ENCODE assay signal across 14 cellular contexts in the genomic region with DNA sequence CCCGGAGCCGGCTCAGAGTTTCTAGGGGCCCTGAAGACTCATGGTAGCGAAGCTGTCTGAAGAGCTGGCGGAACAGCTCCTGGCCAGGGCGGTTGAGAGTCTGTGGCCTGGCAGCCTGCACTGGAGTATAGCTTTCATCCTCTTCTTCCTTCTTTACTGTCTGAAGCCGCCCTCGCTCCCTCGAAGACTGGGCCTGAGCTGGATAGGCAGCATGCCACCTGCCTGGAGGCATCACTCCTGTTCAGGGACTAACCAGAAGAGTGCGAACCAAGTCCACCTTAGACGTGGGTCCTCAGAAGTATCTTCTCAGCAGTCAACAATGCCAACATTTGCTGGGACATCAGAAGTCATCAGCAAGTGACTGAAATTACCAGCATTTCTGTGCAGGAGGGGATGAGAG. TPM values are rescaled to one million over a fixed set of nuclear protein-coding genes. Genes with fewer than 3 reads are reported as not detected.
DNase-seq lines count a peak whose midpoint lies in the region; ATAC-seq lines count a peak whose summit lies in the region.
"Had no signal": no experiment of that assay in that cellular context is flagged by ENCODE, and none has a peak within 500 bp of the region (broad histone marks: within the 10 kb centered on the region; RNA-seq: fewer than 3 reads in every experiment).

No MANE protein-coding gene starts in this region.

- H3K9me3 Mint-ChIP-seq in activated naive CD4-positive, alpha-beta T cell treated with anti-CD3 and anti-CD28 coated beads, Interleukin-2, amount 50 U/mL, for 72 hours = peaks cover 4 to 13% of the 10 kb centered on the region in 2 donors
- H3K9me3 Mint-ChIP-seq in stimulated activated effector memory CD8-positive, alpha-beta T cell treated with anti-CD3 and anti-CD28 coated beads, Interleukin-12 subunit alpha, Interleukin-12 subunit beta, amount 100 ng/mL, for 72 hours = no peaks in the 10 kb centered on the region

- H3K27ac Mint-ChIP-seq in activated naive CD4-positive, alpha-beta T cell treated with anti-CD3 and anti-CD28 coated beads, Interleukin-2, amount 50 U/mL, for 72 hours = peak overlapping the region; percentile 30 to 58
- peak overlapping the region; percentile 48 for H3K27ac Mint-ChIP-seq in stimulated activated effector memory CD8-positive, alpha-beta T cell treated with anti-CD3 and anti-CD28 coated beads, Interleukin-12 subunit alpha, Interleukin-12 subunit beta, amount 100 ng/mL, for 72 hours
- H3K27ac Mint-ChIP-seq: B cell; CD4-positive, alpha-beta T cell had no signal

- ATAC-seq in activated naive CD4-positive, alpha-beta T cell treated with anti-CD3 and anti-CD28 coated beads, Interleukin-2, amount 50 U/mL, for 72 hours = no peak
- no peak for ATAC-seq in left lobe of liver
- ATAC-seq in stimulated activated effector memory CD8-positive, alpha-beta T cell treated with anti-CD3 and anti-CD28 coated beads, Interleukin-12 subunit alpha, Interleukin-12 subunit beta, amount 100 ng/mL, for 72 hours = no peak
- ATAC-seq in HG03342 (IDR thresholded peaks at IDR 0.05; ENCODE audit: unreplicated experiment) = no peak

- H3K36me3 Mint-ChIP-seq in activated naive CD4-positive, alpha-beta T cell treated with anti-CD3 and anti-CD28 coated beads, Interleukin-2, amount 50 U/mL, for 72 hours = peaks cover 36 to 56% of the 10 kb centered on the region in 2 donors
- H3K36me3 Mint-ChIP-seq in stimulated activated effector memory CD8-positive, alpha-beta T cell treated with anti-CD3 and anti-CD28 coated beads, Interleukin-12 subunit alpha, Interleukin-12 subunit beta, amount 100 ng/mL, for 72 hours = peaks cover 73% of the 10 kb centered on the region

- peaks cover 6% of the 10 kb centered on the region for H3K4me1 Mint-ChIP-seq in stimulated activated effector memory CD8-positive, alpha-beta T cell treated with anti-CD3 and anti-CD28 coated beads, Interleukin-12 subunit alpha, Interleukin-12 subunit beta, amount 100 ng/mL, for 72 hours
- H3K4me1 Mint-ChIP-seq: B cell had no signal

- no peak for DNase-seq in activated naive CD4-positive, alpha-beta T cell treated with anti-CD3 and anti-CD28 coated beads, Interleukin-2, amount 50 U/mL, for 72 hours (ENCODE audit: low spot score in 2 of 2)
- no peak for DNase-seq in activated naive CD4-positive, alpha-beta T cell (lab: John Stamatoyannopoulos, UW)
- DNase-seq in left lobe of liver (ENCODE audit: low spot score) (peak; percentile 38), GDM1 (lab: John Stamatoyannopoulos, UW) (no peak)
- DNase-seq in stimulated activated effector memory CD8-positive, alpha-beta T cell treated with anti-CD3 and anti-CD28 coated beads, Interleukin-12 subunit alpha, Interleukin-12 subunit beta, amount 100 ng/mL, for 72 hours (ENCODE audit: low spot score in 2 of 2) = no peak
- DNase-seq: CD4-positive, alpha-beta T cell; CD8-positive, alpha-beta memory T cell; DMS53; DMS79 treated with DMSO at 0.1 percent for 48 hours; GM23248; H7; HCEC 1CT had no signal

- H3K4me3 Mint-ChIP-seq in stimulated activated effector memory CD8-positive, alpha-beta T cell treated with anti-CD3 and anti-CD28 coated beads, Interleukin-12 subunit alpha, Interleukin-12 subunit beta, amount 100 ng/mL, for 72 hours = no peak overlapping the region
- H3K4me3 Mint-ChIP-seq: B cell; CD4-positive, alpha-beta T cell; CD8-positive, alpha-beta memory T cell had no signal

RNA-seq across cellular contexts. Expression of a gene that starts 22.2 kb away (rescaled TPM):
- total RNA-seq in activated naive CD4-positive, alpha-beta T cell treated with anti-CD3 and anti-CD28 coated beads, Interleukin-2, amount 50 U/mL, for 72 hours = 10 to 100 TPM in 1 of 2 donors, 1 to 10 TPM in 1; 9.5 to 20.9 TPM
- 10.6 TPM for total RNA-seq in left lobe of liver
